34 cellular contexts compared by ENCODE assay signal in the genomic region with DNA sequence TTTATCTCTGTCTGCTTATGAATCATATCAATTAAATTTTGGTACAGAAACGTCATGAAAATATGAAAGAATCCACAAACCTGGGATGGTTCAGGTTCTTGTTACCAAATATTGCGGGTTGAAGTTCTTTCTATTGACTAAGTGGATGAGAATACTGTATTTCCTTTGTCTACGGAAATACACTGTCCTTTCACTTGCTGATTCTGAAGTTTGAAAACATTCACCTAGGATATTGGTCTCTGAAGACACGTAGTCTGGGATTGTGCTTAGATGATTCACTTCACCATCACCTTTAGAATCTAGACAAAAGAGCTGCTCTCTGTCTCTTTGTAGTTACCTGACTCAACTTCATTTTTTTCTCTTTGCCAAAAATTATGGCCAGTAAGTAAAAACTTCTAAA.
"Had no signal": no experiment of that assay in that cellular context is flagged by ENCODE, and none has a peak within 500 bp of the region (broad histone marks: within the 10 kb centered on the region; RNA-seq: fewer than 3 reads in every experiment).

No MANE protein-coding gene starts in this region.

- H3K4me3 Mint-ChIP-seq: activated B cell treated with CpG ODN at 0.5 μM for 24 hours; activated CD4-positive, alpha-beta memory T cell treated with anti-CD3 and anti-CD28 coated beads for 36 hours; activated CD4-positive, alpha-beta T cell treated with anti-CD3 and anti-CD28 coated beads, Interleukin-2, amount 10 ng/mL, durations not matched to agents 24 days and 14 days; activated naive CD4-positive, alpha-beta T cell treated with anti-CD3 and anti-CD28 coated beads for 36 hours; activated naive CD8-positive, alpha-beta T cell; activated T-helper 17 cell treated with anti-CD3 and anti-CD28 coated beads, Interleukin-2, amount 50 U/mL, for 72 hours; brain; T-cell had no signal

- H3K27me3 Mint-ChIP-seq: activated B cell treated with CpG ODN at 0.5 μM for 24 hours; activated CD4-positive, alpha-beta memory T cell treated with anti-CD3 and anti-CD28 coated beads for 36 hours; activated CD4-positive, alpha-beta T cell treated with anti-CD3 and anti-CD28 coated beads, Interleukin-2, amount 10 ng/mL, durations not matched to agents 24 days and 14 days; activated T-helper 17 cell treated with anti-CD3 and anti-CD28 coated beads, Interleukin-2, amount 50 U/mL, for 72 hours; brain; T-cell had no signal

- H3K4me3 ChIP-seq: K562, SK-N-MC had no signal

- H3K4me1 Mint-ChIP-seq: activated B cell treated with CpG ODN at 0.5 μM for 24 hours; activated CD4-positive, alpha-beta T cell treated with anti-CD3 and anti-CD28 coated beads, Interleukin-2, amount 10 ng/mL, durations not matched to agents 24 days and 14 days; activated T-helper 17 cell treated with anti-CD3 and anti-CD28 coated beads, Interleukin-2, amount 50 U/mL, for 72 hours; brain; T-cell had no signal

- FAIRE-seq: astrocyte, K562, RCC 7860, TTC549 had no signal

- H3K27ac Mint-ChIP-seq: activated B cell treated with CpG ODN at 0.5 μM for 24 hours; activated CD4-positive, alpha-beta memory T cell treated with anti-CD3 and anti-CD28 coated beads for 36 hours; activated CD4-positive, alpha-beta T cell treated with anti-CD3 and anti-CD28 coated beads, Interleukin-2, amount 10 ng/mL, durations not matched to agents 24 days and 14 days; activated naive CD4-positive, alpha-beta T cell treated with anti-CD3 and anti-CD28 coated beads for 36 hours; activated naive CD8-positive, alpha-beta T cell; activated T-helper 17 cell treated with anti-CD3 and anti-CD28 coated beads, Interleukin-2, amount 50 U/mL, for 72 hours; brain; T-cell had no signal

- H3K27ac ChIP-seq: SK-N-MC had no signal

- H3K36me3 Mint-ChIP-seq: activated CD4-positive, alpha-beta memory T cell treated with anti-CD3 and anti-CD28 coated beads for 36 hours; activated naive CD8-positive, alpha-beta T cell; brain; T-cell had no signal

- DNase-seq: activated B cell treated with CpG ODN at 0.5 μM for 24 hours; activated CD4-positive, alpha-beta memory T cell treated with anti-CD3 and anti-CD28 coated beads for 36 hours; activated CD4-positive, alpha-beta T cell treated with anti-CD3 and anti-CD28 coated beads for 1 hour; activated CD4-positive, alpha-beta T cell treated with anti-CD3 and anti-CD28 coated beads, Interleukin-2, amount 10 ng/mL, durations not matched to agents 24 days and 14 days; activated CD8-positive, alpha-beta memory T cell treated with anti-CD3 and anti-CD28 coated beads for 24 hours; activated gamma-delta T cell; activated naive CD4-positive, alpha-beta T cell treated with anti-CD3 and anti-CD28 coated beads for 36 hours; activated T-cell treated with anti-CD3 and anti-CD28 coated beads for 4 hours; activated T-cell treated with anti-CD3 and anti-CD28 coated beads, Interleukin-2, amount 50 U/mL, for 48 hours; amygdala; cerebellar nuclear complex; Karpas-422; NCI-H1092; NCI-H1417; NCI-H1930; NCI-H2171 treated with DMSO at 0.1 percent for 48 hours; NCI-H226; NCI-H510A; NCI-H526 treated with DMSO at 0.1 percent for 48 hours; NCI-H82; NK-92 treated with Interleukin-12 subunit alpha and Interleukin-12 subunit beta, amount 100 ng/mL, for 24 hours; OCI-M1; SIG-M5; T-cell; T-helper 2 cell; T1000 had no signal

- H3K9me3 Mint-ChIP-seq: activated CD4-positive, alpha-beta memory T cell treated with anti-CD3 and anti-CD28 coated beads for 36 hours; activated CD4-positive, alpha-beta T cell treated with anti-CD3 and anti-CD28 coated beads, Interleukin-2, amount 10 ng/mL, durations not matched to agents 24 days and 14 days; activated naive CD4-positive, alpha-beta T cell treated with anti-CD3 and anti-CD28 coated beads for 36 hours; activated T-helper 17 cell treated with anti-CD3 and anti-CD28 coated beads, Interleukin-2, amount 50 U/mL, for 72 hours; brain; T-cell had no signal

- ATAC-seq: activated T-helper 17 cell treated with anti-CD3 and anti-CD28 coated beads, Interleukin-2, amount 50 U/mL, for 72 hours; K562; T-cell had no signal
